21 cellular contexts compared by ENCODE assay signal in genomic region chr14:99209409-99209808, GRCh38.
DNase-seq lines count a peak whose midpoint lies in the region; ATAC-seq and TF ChIP-seq lines count a peak whose summit lies in the region.
"Had no signal": no experiment of that assay in that cellular context is flagged by ENCODE, and none has a peak within 500 bp of the region (broad histone marks: within the 10 kb centered on the region; RNA-seq: fewer than 3 reads in every experiment).

No MANE protein-coding gene starts in this region.

- ATAC-seq in Right ventricle myocardium inferior (no peak), T-helper 17 cell (no peak), HG02610 (IDR thresholded peaks at IDR 0.05; ENCODE audit: unreplicated experiment) (no peak)
- no peak for ATAC-seq in central memory CD8-positive, alpha-beta T cell (replicated peaks; ENCODE audit: extremely low read depth, poor library complexity, severe bottlenecking)
- ATAC-seq: activated CD4-positive, CD25-positive, alpha-beta regulatory T cell treated with anti-CD3 and anti-CD28 coated beads, Interleukin-2, amount 50 U/mL, for 24 hours; lower lobe of right lung; mucosa of descending colon had no signal

- no peaks in the 10 kb centered on the region for H3K27me3 Mint-ChIP-seq in T-helper 17 cell
- no peaks in the 10 kb centered on the region for H3K27me3 Mint-ChIP-seq in central memory CD8-positive, alpha-beta T cell

- no peaks in the 10 kb centered on the region for H3K4me1 ChIP-seq in right atrium auricular region
- peaks cover 45% of the 10 kb centered on the region for H3K4me1 ChIP-seq in suprapubic skin
- H3K4me1 ChIP-seq: lower lobe of right lung, testis had no signal

- TF ChIP-seq CTCF in right atrium auricular region (IDR thresholded peaks at IDR 0.05) (no peak), suprapubic skin (IDR thresholded peaks at IDR 0.05) (no peak)

- H3K27ac Mint-ChIP-seq in T-helper 17 cell, result peak overlapping the region; percentile 100
- peak overlapping the region; percentile 94 for H3K27ac Mint-ChIP-seq in central memory CD8-positive, alpha-beta T cell (ENCODE audit: low read depth)
- H3K27ac Mint-ChIP-seq: HFFc6, progenitor cell of endocrine pancreas had no signal

- H3K4me3 Mint-ChIP-seq in T-helper 17 cell, result peak overlapping the region; percentile 94
- H3K4me3 Mint-ChIP-seq in central memory CD8-positive, alpha-beta T cell, result peak overlapping the region; percentile 64
- H3K4me3 Mint-ChIP-seq: HFFc6 had no signal

- no peak for TF ChIP-seq POLR2A in suprapubic skin (IDR thresholded peaks at IDR 0.05)

- H3K27me3 ChIP-seq in right atrium auricular region (no peaks in the 10 kb centered on the region), suprapubic skin (no peaks in the 10 kb centered on the region)
- H3K27me3 ChIP-seq: testis, vagina had no signal

- no peaks in the 10 kb centered on the region for H3K36me3 ChIP-seq in right atrium auricular region
- no peaks in the 10 kb centered on the region for H3K36me3 ChIP-seq in suprapubic skin
- H3K36me3 ChIP-seq: lower lobe of right lung, vagina had no signal

- H3K9me3 ChIP-seq in right atrium auricular region (no peaks in the 10 kb centered on the region), T-helper 17 cell (ENCODE audit: control insufficient read depth, low read length, poor library complexity, severe bottlenecking) (no peaks in the 10 kb centered on the region), suprapubic skin (no peaks in the 10 kb centered on the region)
- H3K9me3 ChIP-seq: lower lobe of right lung, mucosa of descending colon, SK-N-SH, testis, vagina had no signal

- H3K4me1 Mint-ChIP-seq in T-helper 17 cell, result peaks cover 88% of the 10 kb centered on the region
- H3K4me1 Mint-ChIP-seq in central memory CD8-positive, alpha-beta T cell, result peaks cover 100% of the 10 kb centered on the region

- 57% methylated on average over 4 of the region's 7 CpGs for WGBS in suprapubic skin

- DNase-seq in Right ventricle myocardium inferior (ENCODE audit: missing footprints) (peak; percentile 17), right atrium auricular region (ENCODE audit: low spot score) (no peak), T-helper 17 cell (no peak), suprapubic skin (ENCODE audit: low spot score in 2 of 2) (no peak)
- no peak for DNase-seq in central memory CD8-positive, alpha-beta T cell (ENCODE audit: low spot score in 2 of 2)
- DNase-seq in stimulated activated naive CD4-positive, alpha-beta T cell treated with Interleukin-2 at 50 U/mL for 16 hours (lab: John Stamatoyannopoulos, UW), result no peak
- DNase-seq: activated CD8-positive, alpha-beta memory T cell treated with anti-CD3 and anti-CD28 coated beads, Interleukin-2, amount 50 U/mL, for 48 hours; DMS79; HFFc6; kidney; lower lobe of right lung; MV-4-11; NCI-H1694 treated with DMSO at 0.1 percent for 48 hours; NCI-H69; SK-N-SH; testis had no signal

- intact Hi-C loops in Right ventricle myocardium inferior (cut with DNase I), result no loop called here

- no peaks in the 10 kb centered on the region for H3K9me3 Mint-ChIP-seq in central memory CD8-positive, alpha-beta T cell

- TF ChIP-seq EP300 in suprapubic skin (IDR thresholded peaks at IDR 0.05), result no peak

- H3K4me3 ChIP-seq in right atrium auricular region, result no peak overlapping the region
- H3K4me3 ChIP-seq in suprapubic skin, result no peak overlapping the region
- H3K4me3 ChIP-seq: lower lobe of right lung, mucosa of descending colon, testis, vagina had no signal

- H3K27ac ChIP-seq in right atrium auricular region, result no peak overlapping the region
- no peak overlapping the region for H3K27ac ChIP-seq in suprapubic skin
- H3K27ac ChIP-seq: lower lobe of right lung, testis, vagina had no signal

- H3K36me3 Mint-ChIP-seq in T-helper 17 cell (ENCODE audit: low read depth), result peaks cover 3% of the 10 kb centered on the region
- H3K36me3 Mint-ChIP-seq in central memory CD8-positive, alpha-beta T cell (ENCODE audit: insufficient read depth), result peaks cover 56% of the 10 kb centered on the region
